ENCODE assay signal across 2 cellular contexts in genomic region chr1:233625510-233625981, GRCh38.
TF ChIP-seq lines count a peak whose summit lies in the region.

No MANE protein-coding gene starts in this region.

TF ChIP-seq in SK-N-SH, 30 proteins besides CTCF, POLR2A, EP300 and RAD21 (continued from another document):
- TF ChIP-seq REST (IDR thresholded peaks at IDR 0.05; ENCODE audit: low read depth, low read length), result no peak
- no peak for TF ChIP-seq GATA2 (CRISPR knock-in tag; IDR thresholded peaks at IDR 0.05)
- TF ChIP-seq, protein P1, sequence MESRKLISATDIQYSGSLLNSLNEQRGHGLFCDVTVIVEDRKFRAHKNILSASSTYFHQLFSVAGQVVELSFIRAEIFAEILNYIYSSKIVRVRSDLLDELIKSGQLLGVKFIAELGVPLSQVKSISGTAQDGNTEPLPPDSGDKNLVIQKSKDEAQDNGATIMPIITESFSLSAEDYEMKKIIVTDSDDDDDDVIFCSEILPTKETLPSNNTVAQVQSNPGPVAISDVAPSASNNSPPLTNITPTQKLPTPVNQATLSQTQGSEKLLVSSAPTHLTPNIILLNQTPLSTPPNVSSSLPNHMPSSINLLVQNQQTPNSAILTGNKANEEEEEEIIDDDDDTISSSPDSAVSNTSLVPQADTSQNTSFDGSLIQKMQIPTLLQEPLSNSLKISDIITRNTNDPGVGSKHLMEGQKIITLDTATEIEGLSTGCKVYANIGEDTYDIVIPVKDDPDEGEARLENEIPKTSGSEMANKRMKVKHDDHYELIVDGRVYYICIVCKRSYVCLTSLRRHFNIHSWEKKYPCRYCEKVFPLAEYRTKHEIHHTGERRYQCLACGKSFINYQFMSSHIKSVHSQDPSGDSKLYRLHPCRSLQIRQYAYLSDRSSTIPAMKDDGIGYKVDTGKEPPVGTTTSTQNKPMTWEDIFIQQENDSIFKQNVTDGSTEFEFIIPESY (IDR thresholded peaks at IDR 0.05; ENCODE audit: borderline replicate concordance, low read depth), result no peak
- no peak for TF ChIP-seq RCOR1 (IDR thresholded peaks at IDR 0.05; ENCODE audit: low read length)
- no peak for TF ChIP-seq PBX3 (IDR thresholded peaks at IDR 0.05)
- no peak for TF ChIP-seq TAF1 (IDR thresholded peaks at IDR 0.05; ENCODE audit: borderline replicate concordance, low read depth, low read length)
- TF ChIP-seq NRF1 (IDR thresholded peaks at IDR 0.05; ENCODE audit: low read depth, low read length), result no peak

TF ChIP-seq in SK-N-SH treated with all-trans-retinoic acid at 6 μM for 48 hours, 23 proteins besides CTCF, POLR2A, EP300 and RAD21 (continued from another document):
- TF ChIP-seq, protein P2, sequence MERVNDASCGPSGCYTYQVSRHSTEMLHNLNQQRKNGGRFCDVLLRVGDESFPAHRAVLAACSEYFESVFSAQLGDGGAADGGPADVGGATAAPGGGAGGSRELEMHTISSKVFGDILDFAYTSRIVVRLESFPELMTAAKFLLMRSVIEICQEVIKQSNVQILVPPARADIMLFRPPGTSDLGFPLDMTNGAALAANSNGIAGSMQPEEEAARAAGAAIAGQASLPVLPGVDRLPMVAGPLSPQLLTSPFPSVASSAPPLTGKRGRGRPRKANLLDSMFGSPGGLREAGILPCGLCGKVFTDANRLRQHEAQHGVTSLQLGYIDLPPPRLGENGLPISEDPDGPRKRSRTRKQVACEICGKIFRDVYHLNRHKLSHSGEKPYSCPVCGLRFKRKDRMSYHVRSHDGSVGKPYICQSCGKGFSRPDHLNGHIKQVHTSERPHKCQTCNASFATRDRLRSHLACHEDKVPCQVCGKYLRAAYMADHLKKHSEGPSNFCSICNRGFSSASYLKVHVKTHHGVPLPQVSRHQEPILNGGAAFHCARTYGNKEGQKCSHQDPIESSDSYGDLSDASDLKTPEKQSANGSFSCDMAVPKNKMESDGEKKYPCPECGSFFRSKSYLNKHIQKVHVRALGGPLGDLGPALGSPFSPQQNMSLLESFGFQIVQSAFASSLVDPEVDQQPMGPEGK (CRISPR knock-in tag; IDR thresholded peaks at IDR 0.05; ENCODE audit: borderline replicate concordance), result no peak
- TF ChIP-seq ZFP3 (CRISPR knock-in tag; IDR thresholded peaks at IDR 0.05) (no peak), RARB (CRISPR knock-in tag; IDR thresholded peaks at IDR 0.05) (no peak), PPARA (CRISPR knock-in tag; IDR thresholded peaks at IDR 0.05; ENCODE audit: borderline replicate concordance) (no peak), TSHZ2 (CRISPR knock-in tag; IDR thresholded peaks at IDR 0.05) (no peak), CSDC2 (CRISPR knock-in tag; IDR thresholded peaks at IDR 0.05) (no peak)
